ENCODE assay signal across 12 cellular contexts in genomic region chr2:43518182-43518581, GRCh38.
DNase-seq lines count a peak whose midpoint lies in the region; ATAC-seq lines count a peak whose summit lies in the region.
"Had no signal": no experiment of that assay in that cellular context is flagged by ENCODE, and none has a peak within 500 bp of the region (broad histone marks: within the 10 kb centered on the region; RNA-seq: fewer than 3 reads in every experiment).

No MANE protein-coding gene starts in this region.

- no peaks in the 10 kb centered on the region for H3K36me3 Mint-ChIP-seq in naive B cell

- H3K9me3 Mint-ChIP-seq in naive B cell, result no peaks in the 10 kb centered on the region
- H3K9me3 Mint-ChIP-seq: H9 had no signal

- H3K27ac ChIP-seq in urinary bladder (ENCODE audit: low read depth), result peak overlapping the region; percentile 54

- 21% methylated on average over 1 of the region's 1 CpG for WGBS in urinary bladder

- H3K4me3 Mint-ChIP-seq in naive B cell, result no peak overlapping the region
- H3K4me3 Mint-ChIP-seq: H9 had no signal

- no peaks in the 10 kb centered on the region for H3K36me3 ChIP-seq in urinary bladder (ENCODE audit: insufficient read depth)

- ATAC-seq in Right ventricle myocardium inferior, result peak; percentile 30
- ATAC-seq in esophagus mucosa, result peak; percentile 30
- ATAC-seq in naive B cell (ENCODE audit: low read depth in 2 of 2), result no peak

- no peaks in the 10 kb centered on the region for H3K4me1 ChIP-seq in urinary bladder (ENCODE audit: insufficient read depth)

- no peak overlapping the region for H3K4me3 ChIP-seq in urinary bladder (ENCODE audit: low read depth, low read length)

- peak overlapping the region in 5 of 6 donors; percentile 6 to 48 (median 36) for H3K27ac Mint-ChIP-seq in naive B cell

- peaks cover 21 to 32% (median 24%) of the 10 kb centered on the region in 3 donors for H3K4me1 Mint-ChIP-seq in naive B cell

- no peaks in the 10 kb centered on the region for H3K27me3 Mint-ChIP-seq in naive B cell

- no peak for DNase-seq in Right ventricle myocardium inferior (ENCODE audit: missing footprints)
- no peak for DNase-seq in cardiac septum (ENCODE audit: low spot score)
- no peak for DNase-seq in naive B cell
- DNase-seq in hypothalamus (lab: John Stamatoyannopoulos, UW), result no peak
- no peak for DNase-seq in activated naive CD4-positive, alpha-beta T cell (lab: John Stamatoyannopoulos, UW)
- no peak for DNase-seq in NCI-H2107 treated with DMSO at 0.1 percent for 48 hours (lab: John Stamatoyannopoulos, UW; ENCODE audit: unreplicated experiment)
- DNase-seq: ACHN, activated T-cell treated with anti-CD3 and anti-CD28 coated beads for 4 hours, H9, T1000 had no signal

- intact Hi-C loops in Right ventricle myocardium inferior (cut with DNase I), result no loop called here
- intact Hi-C loops in cardiac septum (cut with DNase I), result no loop called here

Comparison
In these comparisons a context has a peak if more than half of its experiments do, and no peak if none do; other contexts are left out.
1. ATAC-seq: peak in Right ventricle myocardium inferior (single experiment) and esophagus mucosa (single experiment); none in naive B cell (0 of 2).